Comparison of ENCODE assay signal across 1 cellular context in the genomic region with DNA sequence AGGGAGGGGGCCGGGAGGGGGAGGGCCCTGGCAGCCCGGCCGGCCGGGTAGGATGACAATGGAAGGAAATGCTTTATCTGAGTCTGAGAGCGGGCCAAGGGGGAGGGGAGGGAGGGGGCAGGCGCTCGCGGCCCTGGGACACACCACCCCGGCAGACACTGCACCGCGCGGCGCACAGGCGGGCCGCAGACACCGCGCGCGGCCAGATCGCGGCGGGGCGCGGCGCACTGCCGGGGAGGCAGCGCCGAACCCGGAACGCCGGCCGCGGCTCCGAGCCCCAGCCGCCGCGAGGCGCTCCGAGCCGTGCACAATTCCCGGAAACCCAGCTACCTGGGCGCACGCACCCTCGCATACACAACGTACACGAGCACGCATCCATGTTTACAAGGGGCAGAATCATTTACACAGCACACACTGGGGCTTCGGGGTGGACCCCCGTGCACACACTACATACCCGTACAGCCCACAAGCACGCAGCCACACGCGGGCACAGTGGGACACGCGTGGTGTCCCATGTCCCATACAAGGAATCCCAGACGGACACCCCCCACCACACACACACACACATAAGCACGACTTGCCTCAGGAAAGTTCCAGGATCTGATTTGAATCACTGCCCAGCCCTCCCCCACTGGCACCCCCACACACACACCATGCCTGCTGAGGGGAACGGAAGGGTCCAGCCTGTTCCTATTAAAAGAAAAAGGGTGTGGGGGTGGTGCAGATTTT.
TF ChIP-seq lines count a peak whose summit lies in the region.

TSS of gene HDAC7 (minus strand) at position 2 of the 729 bp plus-strand sequence. CDS start 118 bp downstream, outside the sequence.

TF ChIP-seq in K562, 482 proteins besides CTCF, POLR2A, EP300 and RAD21 (continued from another document and continues in another):
- TF ChIP-seq REST (CRISPR knock-in tag; IDR thresholded peaks at IDR 0.05; ENCODE audit: low read depth) = peak; percentile 67; the same call in 1 of the 2 replicates
- TF ChIP-seq EZH2 (IDR thresholded peaks at IDR 0.05; ENCODE audit: borderline replicate concordance, low read depth, low read length) = no peak
- TF ChIP-seq EP400 (IDR thresholded peaks at IDR 0.05) = peak; percentile 33; the same call in 1 of the 2 replicates
- peak; percentile 66 for TF ChIP-seq KDM5B (IDR thresholded peaks at IDR 0.05; ENCODE audit: insufficient replicate concordance, low read depth, low read length)
- TF ChIP-seq, protein P1, sequence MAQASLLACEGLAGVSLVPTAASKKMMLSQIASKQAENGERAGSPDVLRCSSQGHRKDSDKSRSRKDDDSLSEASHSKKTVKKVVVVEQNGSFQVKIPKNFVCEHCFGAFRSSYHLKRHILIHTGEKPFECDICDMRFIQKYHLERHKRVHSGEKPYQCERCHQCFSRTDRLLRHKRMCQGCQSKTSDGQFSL (CRISPR knock-in tag; IDR thresholded peaks at IDR 0.05) = peak; percentile 86
- TF ChIP-seq, protein P1 (tag; IDR thresholded peaks at IDR 0.05) = peak in 1 of 2 experiments; percentile 80; a peak in 2 of 4 replicates
- no peak for TF ChIP-seq ZNF707 (CRISPR knock-in tag; conservative IDR thresholded peaks at IDR 0.05)
- no peak for TF ChIP-seq ZEB2 (IDR thresholded peaks at IDR 0.05)
- TF ChIP-seq PRMT5 (CRISPR knock-in tag; IDR thresholded peaks at IDR 0.05) = no peak
- no peak for TF ChIP-seq ZNF778 (CRISPR knock-in tag; IDR thresholded peaks at IDR 0.05)
- TF ChIP-seq ZNF507 (tag; conservative IDR thresholded peaks at IDR 0.05) = no peak
- TF ChIP-seq, protein P2, sequence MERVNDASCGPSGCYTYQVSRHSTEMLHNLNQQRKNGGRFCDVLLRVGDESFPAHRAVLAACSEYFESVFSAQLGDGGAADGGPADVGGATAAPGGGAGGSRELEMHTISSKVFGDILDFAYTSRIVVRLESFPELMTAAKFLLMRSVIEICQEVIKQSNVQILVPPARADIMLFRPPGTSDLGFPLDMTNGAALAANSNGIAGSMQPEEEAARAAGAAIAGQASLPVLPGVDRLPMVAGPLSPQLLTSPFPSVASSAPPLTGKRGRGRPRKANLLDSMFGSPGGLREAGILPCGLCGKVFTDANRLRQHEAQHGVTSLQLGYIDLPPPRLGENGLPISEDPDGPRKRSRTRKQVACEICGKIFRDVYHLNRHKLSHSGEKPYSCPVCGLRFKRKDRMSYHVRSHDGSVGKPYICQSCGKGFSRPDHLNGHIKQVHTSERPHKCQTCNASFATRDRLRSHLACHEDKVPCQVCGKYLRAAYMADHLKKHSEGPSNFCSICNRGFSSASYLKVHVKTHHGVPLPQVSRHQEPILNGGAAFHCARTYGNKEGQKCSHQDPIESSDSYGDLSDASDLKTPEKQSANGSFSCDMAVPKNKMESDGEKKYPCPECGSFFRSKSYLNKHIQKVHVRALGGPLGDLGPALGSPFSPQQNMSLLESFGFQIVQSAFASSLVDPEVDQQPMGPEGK (CRISPR knock-in tag; IDR thresholded peaks at IDR 0.05; ENCODE audit: borderline replicate concordance) = no peak
- TF ChIP-seq NRF1 (conservative IDR thresholded peaks at IDR 0.05 in 1 of 2, IDR thresholded peaks at IDR 0.05 in 1 of 2) = peak in 1 of 2 experiments; percentile 8; a peak in 2 of 4 replicates
- no peak for TF ChIP-seq ZBTB49 (CRISPR knock-in tag; IDR thresholded peaks at IDR 0.05; ENCODE audit: borderline replicate concordance)
- no peak for TF ChIP-seq FOXJ2 (tag; IDR thresholded peaks at IDR 0.05)
- 0 out of 2 replicates have a peak, but pooled peaks have one; percentile 32 for TF ChIP-seq MXI1 (IDR thresholded peaks at IDR 0.05; ENCODE audit: low read depth, low read length)
- no peak for TF ChIP-seq ZNF561 (CRISPR knock-in tag; conservative IDR thresholded peaks at IDR 0.05)
- peak; percentile 70 for TF ChIP-seq VEZF1 (CRISPR knock-in tag; IDR thresholded peaks at IDR 0.05)
- peak in 1 of 2 experiments; percentile 88; a peak in 2 of 4 replicates for TF ChIP-seq HDAC1 (IDR thresholded peaks at IDR 0.05)
- no peak for TF ChIP-seq TAF9B (IDR thresholded peaks at IDR 0.05; ENCODE audit: partially characterized antibody)
- TF ChIP-seq SMAD4 (CRISPR knock-in tag; conservative IDR thresholded peaks at IDR 0.05) = peak; percentile 87
- no peak for TF ChIP-seq MAFK (IDR thresholded peaks at IDR 0.05; ENCODE audit: low read length)
- no peak for TF ChIP-seq DDX20 (tag; IDR thresholded peaks at IDR 0.05; ENCODE audit: low read depth)
- 0 out of 2 replicates have a peak, but pooled peaks have one; percentile 16 for TF ChIP-seq GTF2E2 (tag; IDR thresholded peaks at IDR 0.05)
- TF ChIP-seq SNAPC5 (CRISPR knock-in tag; IDR thresholded peaks at IDR 0.05) = no peak
- no peak for TF ChIP-seq SRSF1 (IDR thresholded peaks at IDR 0.05; ENCODE audit: low read depth, low read length)
- TF ChIP-seq, protein P3, sequence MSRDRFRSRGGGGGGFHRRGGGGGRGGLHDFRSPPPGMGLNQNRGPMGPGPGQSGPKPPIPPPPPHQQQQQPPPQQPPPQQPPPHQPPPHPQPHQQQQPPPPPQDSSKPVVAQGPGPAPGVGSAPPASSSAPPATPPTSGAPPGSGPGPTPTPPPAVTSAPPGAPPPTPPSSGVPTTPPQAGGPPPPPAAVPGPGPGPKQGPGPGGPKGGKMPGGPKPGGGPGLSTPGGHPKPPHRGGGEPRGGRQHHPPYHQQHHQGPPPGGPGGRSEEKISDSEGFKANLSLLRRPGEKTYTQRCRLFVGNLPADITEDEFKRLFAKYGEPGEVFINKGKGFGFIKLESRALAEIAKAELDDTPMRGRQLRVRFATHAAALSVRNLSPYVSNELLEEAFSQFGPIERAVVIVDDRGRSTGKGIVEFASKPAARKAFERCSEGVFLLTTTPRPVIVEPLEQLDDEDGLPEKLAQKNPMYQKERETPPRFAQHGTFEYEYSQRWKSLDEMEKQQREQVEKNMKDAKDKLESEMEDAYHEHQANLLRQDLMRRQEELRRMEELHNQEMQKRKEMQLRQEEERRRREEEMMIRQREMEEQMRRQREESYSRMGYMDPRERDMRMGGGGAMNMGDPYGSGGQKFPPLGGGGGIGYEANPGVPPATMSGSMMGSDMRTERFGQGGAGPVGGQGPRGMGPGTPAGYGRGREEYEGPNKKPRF (IDR thresholded peaks at IDR 0.05; ENCODE audit: low read depth, low read length) = no peak
- TF ChIP-seq PHF21A (IDR thresholded peaks at IDR 0.05; ENCODE audit: borderline replicate concordance, low read depth) = peak; percentile 96
- no peak for TF ChIP-seq RBM14 (IDR thresholded peaks at IDR 0.05; ENCODE audit: borderline replicate concordance, insufficient read depth, low read depth, low read length)
- TF ChIP-seq CLOCK (CRISPR knock-in tag; IDR thresholded peaks at IDR 0.05; ENCODE audit: borderline replicate concordance) = no peak
- TF ChIP-seq ZNF644 (tag; IDR thresholded peaks at IDR 0.05; ENCODE audit: low read depth) = no peak
- TF ChIP-seq ZNF551 (CRISPR knock-in tag; IDR thresholded peaks at IDR 0.05) = no peak
- no peak for TF ChIP-seq ZNF274 (IDR thresholded peaks at IDR 0.05; ENCODE audit: borderline replicate concordance, low read depth, low read length)
- TF ChIP-seq ZNF785 (CRISPR knock-in tag; IDR thresholded peaks at IDR 0.05) = no peak
- no peak for TF ChIP-seq ARHGAP35 (IDR thresholded peaks at IDR 0.05; ENCODE audit: partially characterized antibody)
- TF ChIP-seq, protein P4, sequence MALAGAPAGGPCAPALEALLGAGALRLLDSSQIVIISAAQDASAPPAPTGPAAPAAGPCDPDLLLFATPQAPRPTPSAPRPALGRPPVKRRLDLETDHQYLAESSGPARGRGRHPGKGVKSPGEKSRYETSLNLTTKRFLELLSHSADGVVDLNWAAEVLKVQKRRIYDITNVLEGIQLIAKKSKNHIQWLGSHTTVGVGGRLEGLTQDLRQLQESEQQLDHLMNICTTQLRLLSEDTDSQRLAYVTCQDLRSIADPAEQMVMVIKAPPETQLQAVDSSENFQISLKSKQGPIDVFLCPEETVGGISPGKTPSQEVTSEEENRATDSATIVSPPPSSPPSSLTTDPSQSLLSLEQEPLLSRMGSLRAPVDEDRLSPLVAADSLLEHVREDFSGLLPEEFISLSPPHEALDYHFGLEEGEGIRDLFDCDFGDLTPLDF (CRISPR knock-in tag; IDR thresholded peaks at IDR 0.05) = no peak
- TF ChIP-seq FIP1L1 (IDR thresholded peaks at IDR 0.05; ENCODE audit: low read depth, low read length, poor library complexity, severe bottlenecking) = peak; percentile 14
- no peak for TF ChIP-seq SNRNP70 (optimal IDR thresholded peaks at IDR 0.05; ENCODE audit: low read depth, low read length)
- no peak for TF ChIP-seq TAL1 (IDR thresholded peaks at IDR 0.05)
- TF ChIP-seq COPS2 (conservative IDR thresholded peaks at IDR 0.05) = no peak
- TF ChIP-seq NFATC3 (IDR thresholded peaks at IDR 0.05) = no peak
- TF ChIP-seq, protein P5, sequence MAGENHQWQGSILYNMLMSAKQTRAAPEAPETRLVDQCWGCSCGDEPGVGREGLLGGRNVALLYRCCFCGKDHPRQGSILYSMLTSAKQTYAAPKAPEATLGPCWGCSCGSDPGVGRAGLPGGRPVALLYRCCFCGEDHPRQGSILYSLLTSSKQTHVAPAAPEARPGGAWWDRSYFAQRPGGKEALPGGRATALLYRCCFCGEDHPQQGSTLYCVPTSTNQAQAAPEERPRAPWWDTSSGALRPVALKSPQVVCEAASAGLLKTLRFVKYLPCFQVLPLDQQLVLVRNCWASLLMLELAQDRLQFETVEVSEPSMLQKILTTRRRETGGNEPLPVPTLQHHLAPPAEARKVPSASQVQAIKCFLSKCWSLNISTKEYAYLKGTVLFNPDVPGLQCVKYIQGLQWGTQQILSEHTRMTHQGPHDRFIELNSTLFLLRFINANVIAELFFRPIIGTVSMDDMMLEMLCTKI (IDR thresholded peaks at IDR 0.05; ENCODE audit: partially characterized antibody) = no peak
